Comparison of ENCODE assay signal across 11 cellular contexts in genomic region chr14:79809849-79810612, GRCh38.
DNase-seq lines count a peak whose midpoint lies in the region; ATAC-seq, FAIRE-seq and TF ChIP-seq lines count a peak whose summit lies in the region.
"Had no signal": no experiment of that assay in that cellular context is flagged by ENCODE, and none has a peak within 500 bp of the region (broad histone marks: within the 10 kb centered on the region; RNA-seq: fewer than 3 reads in every experiment).

No MANE protein-coding gene starts in this region.

- TF ChIP-seq CTCF in fibroblast of pulmonary artery (IDR thresholded peaks at IDR 0.05; ENCODE audit: low read length, missing control alignments): peak; percentile 14
- peak in 2 of 3 experiments; percentile 12 to 16 for TF ChIP-seq CTCF in testis (IDR thresholded peaks at IDR 0.05)
- no peak for TF ChIP-seq CTCF in pancreas (IDR thresholded peaks at IDR 0.05)

- no peak for TF ChIP-seq POLR2A in testis (IDR thresholded peaks at IDR 0.05)

- FAIRE-seq in pancreas (lab: Jason Lieb, UNC): no peak

- H3K27me3 ChIP-seq in testis (no peaks in the 10 kb centered on the region), pancreas (no peaks in the 10 kb centered on the region)
- H3K27me3 ChIP-seq: neutrophil had no signal

- ATAC-seq in pancreas (no peak), GM21360 (IDR thresholded peaks at IDR 0.05; ENCODE audit: unreplicated experiment) (no peak)

- H3K9me3 ChIP-seq in testis (no peaks in the 10 kb centered on the region), pancreas (no peaks in the 10 kb centered on the region)
- H3K9me3 ChIP-seq: neutrophil had no signal

- H3K27ac ChIP-seq in testis: no peak overlapping the region
- H3K27ac ChIP-seq in pancreas: no peak overlapping the region
- H3K27ac ChIP-seq: KMS-11, neutrophil had no signal

- no peaks in the 10 kb centered on the region for H3K36me3 ChIP-seq in testis (ENCODE audit: low read depth, missing control alignments)
- no peaks in the 10 kb centered on the region for H3K36me3 ChIP-seq in pancreas
- H3K36me3 ChIP-seq: neutrophil had no signal

- 80% methylated on average over 3 of the region's 3 CpGs for WGBS in testis, 2 donors
- WGBS in pancreas, 2 donors: 72 to 80% methylated on average over 3 of the region's 3 CpGs

- H3K4me1 ChIP-seq in testis: no peaks in the 10 kb centered on the region
- no peaks in the 10 kb centered on the region for H3K4me1 ChIP-seq in pancreas

- DNase-seq in SIG-M5 treated with dmso at 0.1 percent for 504 hours (lab: John Stamatoyannopoulos, UW; ENCODE audit: unreplicated experiment) (peak; percentile 5), SIG-M5 (lab: John Stamatoyannopoulos, UW) (no peak), NCI-H524 (lab: John Stamatoyannopoulos, UW) (peak; percentile 82 to 90), fibroblast of pulmonary artery (ENCODE audit: low read depth) (peak; percentile 25), testis (peak; percentile 41), pancreas (no peak)
- no peak for DNase-seq in central memory CD4-positive, alpha-beta T cell
- DNase-seq: effector CD8-positive, alpha-beta T cell had no signal

- H3K4me3 ChIP-seq in fibroblast of pulmonary artery (replicated peaks; ENCODE audit: low read depth, low read length) (no peak overlapping the region), testis (no peak overlapping the region), pancreas (no peak overlapping the region)

- intact Hi-C loops in testis (cut with DNase I; ENCODE audit: low total_unique reads): no loop called here
- intact Hi-C loops in pancreas (cut with DNase I): no loop called here

Comparison
In these comparisons a context has a peak if more than half of its experiments do, and no peak if none do; other contexts are left out.
1. DNase-seq: peak in SIG-M5 treated with dmso at 0.1 percent for 504 hours (single experiment), NCI-H524 (2 of 2), fibroblast of pulmonary artery (single experiment) and testis (single experiment); none in SIG-M5 (single experiment), pancreas (0 of 6) and central memory CD4-positive, alpha-beta T cell (single experiment).
2. CTCF ChIP-seq: peak in fibroblast of pulmonary artery (single experiment) and testis (2 of 3); none in pancreas (0 of 4).